Comparison of ENCODE assay signal across 2 cellular contexts in the genomic region with DNA sequence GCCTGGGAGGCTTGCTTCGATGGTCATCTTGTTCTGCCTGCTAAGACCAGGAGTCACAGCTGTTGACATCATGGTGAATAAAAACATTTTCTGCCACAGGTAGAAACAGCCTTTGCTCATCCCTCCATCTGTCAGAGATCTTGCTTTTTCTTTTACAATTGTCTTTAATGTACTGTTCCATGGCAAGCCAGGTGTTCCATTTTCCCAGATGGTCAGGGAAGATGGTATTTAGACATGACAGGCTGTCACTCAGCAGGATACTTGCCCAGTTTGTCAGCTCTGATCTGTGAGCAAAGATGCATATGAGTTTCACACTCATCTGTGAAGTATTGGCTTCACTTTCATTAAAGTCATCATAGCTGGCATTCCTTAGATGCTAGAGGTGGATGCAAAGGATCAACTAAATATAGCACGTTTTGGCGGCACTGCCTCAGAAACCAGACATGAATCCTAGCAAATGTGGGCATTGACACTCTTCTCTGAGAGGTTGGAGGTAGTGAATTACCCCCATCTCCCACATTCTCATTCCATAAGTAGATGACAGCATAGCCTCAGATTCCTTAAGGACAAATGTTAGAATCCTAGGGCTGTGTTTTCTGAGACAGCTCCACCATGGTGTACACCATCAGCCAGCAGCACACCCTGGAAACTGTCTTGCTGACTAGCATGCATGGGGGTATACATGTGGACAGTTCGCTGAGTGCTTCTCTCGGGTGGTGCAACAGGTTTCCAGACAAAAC.
TF ChIP-seq lines count a peak whose summit lies in the region.

No MANE protein-coding gene starts in this region.

TF ChIP-seq in A549, 52 proteins besides CTCF, POLR2A, EP300 and RAD21:
- TF ChIP-seq HOXB13 (CRISPR knock-in tag; IDR thresholded peaks at IDR 0.05; ENCODE audit: low read depth) (no peak), RCOR1 (IDR thresholded peaks at IDR 0.05; ENCODE audit: low read depth, low read length) (no peak), FOSL2 (IDR thresholded peaks at IDR 0.05) (no peak), FOSL2 (CRISPR knock-in tag; IDR thresholded peaks at IDR 0.05) (no peak), ZNF302 (CRISPR knock-in tag; IDR thresholded peaks at IDR 0.05) (no peak), EHMT2 (IDR thresholded peaks at IDR 0.05; ENCODE audit: low read depth) (no peak), RARB (CRISPR knock-in tag; IDR thresholded peaks at IDR 0.05) (no peak), NPAS2 (CRISPR knock-in tag; IDR thresholded peaks at IDR 0.05; ENCODE audit: borderline replicate concordance) (no peak), KDM5A (IDR thresholded peaks at IDR 0.05) (no peak), HDAC2 (IDR thresholded peaks at IDR 0.05) (no peak), HEYL (CRISPR knock-in tag; IDR thresholded peaks at IDR 0.05) (no peak), USF2 (IDR thresholded peaks at IDR 0.05) (no peak), GATA3 (IDR thresholded peaks at IDR 0.05; ENCODE audit: borderline replicate concordance) (no peak), SMC3 (IDR thresholded peaks at IDR 0.05) (no peak)
- TF ChIP-seq, protein P1, sequence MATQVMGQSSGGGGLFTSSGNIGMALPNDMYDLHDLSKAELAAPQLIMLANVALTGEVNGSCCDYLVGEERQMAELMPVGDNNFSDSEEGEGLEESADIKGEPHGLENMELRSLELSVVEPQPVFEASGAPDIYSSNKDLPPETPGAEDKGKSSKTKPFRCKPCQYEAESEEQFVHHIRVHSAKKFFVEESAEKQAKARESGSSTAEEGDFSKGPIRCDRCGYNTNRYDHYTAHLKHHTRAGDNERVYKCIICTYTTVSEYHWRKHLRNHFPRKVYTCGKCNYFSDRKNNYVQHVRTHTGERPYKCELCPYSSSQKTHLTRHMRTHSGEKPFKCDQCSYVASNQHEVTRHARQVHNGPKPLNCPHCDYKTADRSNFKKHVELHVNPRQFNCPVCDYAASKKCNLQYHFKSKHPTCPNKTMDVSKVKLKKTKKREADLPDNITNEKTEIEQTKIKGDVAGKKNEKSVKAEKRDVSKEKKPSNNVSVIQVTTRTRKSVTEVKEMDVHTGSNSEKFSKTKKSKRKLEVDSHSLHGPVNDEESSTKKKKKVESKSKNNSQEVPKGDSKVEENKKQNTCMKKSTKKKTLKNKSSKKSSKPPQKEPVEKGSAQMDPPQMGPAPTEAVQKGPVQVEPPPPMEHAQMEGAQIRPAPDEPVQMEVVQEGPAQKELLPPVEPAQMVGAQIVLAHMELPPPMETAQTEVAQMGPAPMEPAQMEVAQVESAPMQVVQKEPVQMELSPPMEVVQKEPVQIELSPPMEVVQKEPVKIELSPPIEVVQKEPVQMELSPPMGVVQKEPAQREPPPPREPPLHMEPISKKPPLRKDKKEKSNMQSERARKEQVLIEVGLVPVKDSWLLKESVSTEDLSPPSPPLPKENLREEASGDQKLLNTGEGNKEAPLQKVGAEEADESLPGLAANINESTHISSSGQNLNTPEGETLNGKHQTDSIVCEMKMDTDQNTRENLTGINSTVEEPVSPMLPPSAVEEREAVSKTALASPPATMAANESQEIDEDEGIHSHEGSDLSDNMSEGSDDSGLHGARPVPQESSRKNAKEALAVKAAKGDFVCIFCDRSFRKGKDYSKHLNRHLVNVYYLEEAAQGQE (IDR thresholded peaks at IDR 0.05), result no peak
- TF ChIP-seq, protein P2, sequence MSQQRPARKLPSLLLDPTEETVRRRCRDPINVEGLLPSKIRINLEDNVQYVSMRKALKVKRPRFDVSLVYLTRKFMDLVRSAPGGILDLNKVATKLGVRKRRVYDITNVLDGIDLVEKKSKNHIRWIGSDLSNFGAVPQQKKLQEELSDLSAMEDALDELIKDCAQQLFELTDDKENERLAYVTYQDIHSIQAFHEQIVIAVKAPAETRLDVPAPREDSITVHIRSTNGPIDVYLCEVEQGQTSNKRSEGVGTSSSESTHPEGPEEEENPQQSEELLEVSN (IDR thresholded peaks at IDR 0.05; ENCODE audit: borderline replicate concordance, low read depth), result no peak
- TF ChIP-seq, protein P3, sequence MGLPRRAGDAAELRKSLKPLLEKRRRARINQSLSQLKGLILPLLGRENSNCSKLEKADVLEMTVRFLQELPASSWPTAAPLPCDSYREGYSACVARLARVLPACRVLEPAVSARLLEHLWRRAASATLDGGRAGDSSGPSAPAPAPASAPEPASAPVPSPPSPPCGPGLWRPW (IDR thresholded peaks at IDR 0.05), result no peak

TF ChIP-seq in H1, 55 proteins besides CTCF, POLR2A, EP300 and RAD21:
- TF ChIP-seq POU5F1 (IDR thresholded peaks at IDR 0.05; ENCODE audit: low read depth, low read length), result no peak
- TF ChIP-seq TAF7 (optimal IDR thresholded peaks at IDR 0.05; ENCODE audit: borderline replicate concordance, low read depth, low read length), result no peak
- TF ChIP-seq CHD1 (IDR thresholded peaks at IDR 0.05; ENCODE audit: low read depth, low read length), result no peak
- TF ChIP-seq CTBP2 (IDR thresholded peaks at IDR 0.05; ENCODE audit: borderline replicate concordance, insufficient read depth, insufficient read length, low read length), result no peak
- no peak for TF ChIP-seq CREB1 (IDR thresholded peaks at IDR 0.05)
- no peak for TF ChIP-seq TEAD4 (IDR thresholded peaks at IDR 0.05; ENCODE audit: low read depth, low read length)
- no peak for TF ChIP-seq ASH2L (IDR thresholded peaks at IDR 0.05; ENCODE audit: low read length)
- TF ChIP-seq RNF2 (IDR thresholded peaks at IDR 0.05; ENCODE audit: borderline replicate concordance, low read depth, low read length, missing control alignments, poor library complexity, severe bottlenecking), result no peak
- no peak for TF ChIP-seq YY1 (IDR thresholded peaks at IDR 0.05; ENCODE audit: low read depth, low read length)
- TF ChIP-seq FOSL1 (IDR thresholded peaks at IDR 0.05; ENCODE audit: insufficient read depth, low read depth, low read length), result no peak
- no peak for TF ChIP-seq RXRA (IDR thresholded peaks at IDR 0.05; ENCODE audit: insufficient read depth, low read depth, low read length)
- no peak for TF ChIP-seq SIRT6 (IDR thresholded peaks at IDR 0.05; ENCODE audit: low read length)
- TF ChIP-seq MAFK (IDR thresholded peaks at IDR 0.05; ENCODE audit: low read depth, low read length), result no peak
- TF ChIP-seq SP4 (IDR thresholded peaks at IDR 0.05; ENCODE audit: low read length), result no peak
- TF ChIP-seq JUN (IDR thresholded peaks at IDR 0.05; ENCODE audit: low read depth, low read length), result no peak
- no peak for TF ChIP-seq CHD2 (IDR thresholded peaks at IDR 0.05; ENCODE audit: low read length)
- TF ChIP-seq ATF2 (IDR thresholded peaks at IDR 0.05; ENCODE audit: low read length), result no peak
- no peak for TF ChIP-seq EZH2 (IDR thresholded peaks at IDR 0.05; ENCODE audit: low read depth, low read length, severe bottlenecking)
